ENCODE assay signal across 9 cellular contexts in genomic region chr19:48660854-48661731, GRCh38. TPM values are rescaled to one million over a fixed set of nuclear protein-coding genes. Genes with fewer than 3 reads are reported as not detected.
DNase-seq lines count a peak whose midpoint lies in the region; ATAC-seq and TF ChIP-seq lines count a peak whose summit lies in the region.
"Had no signal": no experiment of that assay in that cellular context is flagged by ENCODE, and none has a peak within 500 bp of the region (broad histone marks: within the 10 kb centered on the region; RNA-seq: fewer than 3 reads in every experiment).

No MANE protein-coding gene starts in this region.

- peak overlapping the region; percentile 56 for H3K27ac ChIP-seq in CD8-positive, alpha-beta T cell (ENCODE audit: low read depth, low read length)
- H3K27ac ChIP-seq in thyroid gland, result peak overlapping the region in 1 of 3 donors; percentile 41

- POLR2A ChIA-PET in CD8-positive, alpha-beta T cell (lab: Charles Lee), result no interaction called here

- no peaks in the 10 kb centered on the region for H3K36me3 Mint-ChIP-seq in CD8-positive, alpha-beta T cell
- H3K36me3 Mint-ChIP-seq in osteocyte (ENCODE audit: unreplicated experiment), result no peaks in the 10 kb centered on the region

- H3K27me3 ChIP-seq in CD8-positive, alpha-beta T cell (ENCODE audit: insufficient read depth, low read length), result no peaks in the 10 kb centered on the region
- no peaks in the 10 kb centered on the region for H3K27me3 ChIP-seq in thyroid gland

- peak; percentile 90 for ATAC-seq in CD8-positive, alpha-beta T cell
- ATAC-seq in GM19455 (IDR thresholded peaks at IDR 0.05; ENCODE audit: unreplicated experiment), result peak; percentile 75

- intact Hi-C loops in CD8-positive, alpha-beta T cell (cut with DNase I, micrococcal nuclease), result loop anchor here (1.0 to 2.0 kb wide), 2 partner anchors 15 to 42 kb away; partner anchors contain the start of genes CA11 (in 2 of the 2), RPL18 (in 1 of the 2) and SPHK2 (in 1 of the 2)
- intact Hi-C loops in thyroid gland (cut with DNase I), result no loop called here

- no peaks in the 10 kb centered on the region for H3K36me3 ChIP-seq in CD8-positive, alpha-beta T cell (ENCODE audit: insufficient read depth, low read length)
- H3K36me3 ChIP-seq in thyroid gland, result no peaks in the 10 kb centered on the region

- 68 to 77% methylated on average over 31 to 40 of the region's 40 CpGs for WGBS in thyroid gland, 2 donors

- CTCF ChIA-PET in CD8-positive, alpha-beta T cell (lab: Charles Lee), result interaction anchor here (1.0 kb wide), 1 partner anchor 16 kb away, joined by 3 read pairs; the partner anchor contains the start of gene CA11

- TF ChIP-seq CTCF in CD8-positive, alpha-beta T cell (IDR thresholded peaks at IDR 0.05), result no peak
- TF ChIP-seq CTCF in foreskin fibroblast (IDR thresholded peaks at IDR 0.05; ENCODE audit: low read depth, low read length) (no peak), osteocyte (IDR thresholded peaks at IDR 0.05) (no peak), thyroid gland (IDR thresholded peaks at IDR 0.05) (no peak)

- H3K4me1 ChIP-seq in CD8-positive, alpha-beta T cell (ENCODE audit: insufficient read depth, low read length), result peaks cover 11% of the 10 kb centered on the region
- peaks cover 0 to 3% of the 10 kb centered on the region in 2 donors for H3K4me1 ChIP-seq in thyroid gland

- TF ChIP-seq POLR2A in Raji (IDR thresholded peaks at IDR 0.05; ENCODE audit: insufficient read depth, low read depth, low read length) (peak; percentile 61), thyroid gland (IDR thresholded peaks at IDR 0.05) (no peak)

- peak; percentile 53 to 86 (median 78) for DNase-seq in CD8-positive, alpha-beta T cell
- peak; percentile 90 for DNase-seq in HPDE6-E6E7 (ENCODE audit: extremely low spot score)
- DNase-seq in activated T-helper 9 cell treated with anti-CD3 and anti-CD28 coated beads, Interleukin-2, amount 50 U/mL, for 16 hours (ENCODE audit: low read depth), result peak; percentile 56
- DNase-seq in foreskin fibroblast, result peak; percentile 65 to 86
- no peak for DNase-seq in osteocyte (ENCODE audit: extremely low spot score, unreplicated experiment)
- DNase-seq in thyroid gland, result peak; percentile 72 to 75

- peak overlapping the region; percentile 90 for H3K27ac Mint-ChIP-seq in CD8-positive, alpha-beta T cell
- peak overlapping the region; percentile 52 for H3K27ac Mint-ChIP-seq in osteocyte (ENCODE audit: unreplicated experiment)

- peak overlapping the region; percentile 70 for H3K4me3 Mint-ChIP-seq in CD8-positive, alpha-beta T cell
- H3K4me3 Mint-ChIP-seq in osteocyte (ENCODE audit: unreplicated experiment), result no peak overlapping the region

- no peaks in the 10 kb centered on the region for H3K9me3 Mint-ChIP-seq in CD8-positive, alpha-beta T cell
- H3K9me3 Mint-ChIP-seq in osteocyte (ENCODE audit: unreplicated experiment), result no peaks in the 10 kb centered on the region

- H3K9me3 ChIP-seq in CD8-positive, alpha-beta T cell (ENCODE audit: low read length), result no peaks in the 10 kb centered on the region
- H3K9me3 ChIP-seq in thyroid gland, result no peaks in the 10 kb centered on the region

- peaks cover 9% of the 10 kb centered on the region for H3K4me1 Mint-ChIP-seq in CD8-positive, alpha-beta T cell (ENCODE audit: low read depth)
- peaks cover 17% of the 10 kb centered on the region for H3K4me1 Mint-ChIP-seq in osteocyte (ENCODE audit: unreplicated experiment)

- H3K4me3 ChIP-seq in CD8-positive, alpha-beta T cell (ENCODE audit: low read depth, low read length), result peak overlapping the region; percentile 36
- H3K4me3 ChIP-seq in foreskin fibroblast (ENCODE audit: low read depth in 1 of 2, low read length in 2 of 2) (no peak overlapping the region), thyroid gland (replicated peaks in 1 of 3) (no peak overlapping the region)

- H3K27me3 Mint-ChIP-seq in CD8-positive, alpha-beta T cell (ENCODE audit: low read depth), result no peaks in the 10 kb centered on the region
- H3K27me3 Mint-ChIP-seq in osteocyte (ENCODE audit: unreplicated experiment), result no peaks in the 10 kb centered on the region

RNA-seq across cellular contexts. Expression of gene NTN5, which starts 11.7 kb away (rescaled TPM):
- total RNA-seq in CD8-positive, alpha-beta T cell, result 1 to 10 TPM; 2.4 to 2.7 TPM
- total RNA-seq in osteocyte (1.3 and 1.7 TPM in 2 replicates), thyroid gland (1 to 10 TPM in 1 of 4 donors, under 1 TPM in 2, not detected in 1; 0.45 to 1.2 (median 0.78) TPM)

RNA-seq across cellular contexts. Expression of gene CA11, which starts 15.1 kb away (rescaled TPM):
- total RNA-seq in CD8-positive, alpha-beta T cell, result 10 to 100 TPM; 10.3 to 11.2 TPM
- total RNA-seq in osteocyte (34.2 and 40.7 TPM in 2 replicates), thyroid gland (10 to 100 TPM in 1 of 4 donors, 1 to 10 TPM in 3; 4.6 to 13.4 (median 6.3) TPM)

RNA-seq across cellular contexts. Expression of gene DBP, which starts 23.9 kb away (rescaled TPM):
- total RNA-seq in CD8-positive, alpha-beta T cell, result 10 to 100 TPM; 24.8 to 25.6 TPM
- total RNA-seq in osteocyte (18.5 and 20.3 TPM in 2 replicates), thyroid gland (10 to 100 TPM; 18.9 to 32.8 (median 25.1) TPM)

RNA-seq across cellular contexts. Expression of gene FUT2, which starts 34.7 kb away (rescaled TPM):
- not detected for total RNA-seq in CD8-positive, alpha-beta T cell
- total RNA-seq in osteocyte, result not detected in 2 replicates
- 1 to 10 TPM in 1 of 4 donors, under 1 TPM in 1, not detected in 2; 0.27 to 1.3 TPM for total RNA-seq in thyroid gland
- total RNA-seq: activated CD8-positive, alpha-beta memory T cell treated with anti-CD3 and anti-CD28 coated beads for 36 hours had no signal

RNA-seq across cellular contexts. Expression of gene SPHK2, which starts 41.8 kb away (rescaled TPM):
- total RNA-seq in CD8-positive, alpha-beta T cell, result 10 to 100 TPM; 15.6 to 17.6 TPM
- total RNA-seq in osteocyte, result 34.4 and 34.7 TPM in 2 replicates
- total RNA-seq in thyroid gland, result 10 to 100 TPM; 17.1 to 45.4 (median 31.4) TPM
